8 cellular contexts compared by ENCODE assay signal in genomic region chr17:49567871-49568694, GRCh38. TPM values are rescaled to one million over a fixed set of nuclear protein-coding genes. Genes with fewer than 3 reads are reported as not detected.
DNase-seq lines count a peak whose midpoint lies in the region; ATAC-seq lines count a peak whose summit lies in the region.

No MANE protein-coding gene starts in this region.

- peak; percentile 89 for DNase-seq in D341Med (ENCODE audit: low spot score)
- peak; percentile 41 for DNase-seq in NCI-H748 treated with DMSO at 0.1 percent for 48 hours (lab: John Stamatoyannopoulos, UW)
- DNase-seq in activated CD4-positive, alpha-beta memory T cell treated with anti-CD3 and anti-CD28 coated beads, Interleukin-2, amount 10 ng/mL, durations not matched to agents 7 days and 5 days = peak; percentile 85
- peak; percentile 82 to 88 for DNase-seq in lung microvascular endothelial cell (ENCODE audit: low read depth in 2 of 2)
- DNase-seq in stimulated activated CD4-positive, alpha-beta T cell treated with anti-CD3 and anti-CD28 coated beads, TNF-alpha, amount 100 ng/mL, for 1 hour (ENCODE audit: low read depth in 3 of 3, low spot score in 1 of 3) = peak; percentile 32 to 85 (median 59)

- H3K27me3 ChIP-seq in ectodermal cell (ENCODE audit: control insufficient read depth, insufficient read depth, low read length, poor library complexity, severe bottlenecking) = peaks cover 21% of the 10 kb centered on the region

- H3K4me1 Mint-ChIP-seq in activated CD4-positive, alpha-beta memory T cell treated with anti-CD3 and anti-CD28 coated beads, Interleukin-2, amount 10 ng/mL, durations not matched to agents 7 days and 5 days = peaks cover 32% of the 10 kb centered on the region

- no peak overlapping the region for H3K27ac ChIP-seq in ectodermal cell (ENCODE audit: insufficient read depth, low read depth, low read length, poor library complexity, severe bottlenecking)

- no peaks in the 10 kb centered on the region for H3K36me3 Mint-ChIP-seq in activated CD4-positive, alpha-beta memory T cell treated with anti-CD3 and anti-CD28 coated beads, Interleukin-2, amount 10 ng/mL, durations not matched to agents 7 days and 5 days (ENCODE audit: low read depth)

- H3K4me3 Mint-ChIP-seq in activated CD4-positive, alpha-beta memory T cell treated with anti-CD3 and anti-CD28 coated beads, Interleukin-2, amount 10 ng/mL, durations not matched to agents 7 days and 5 days = peak overlapping the region; percentile 63

- H3K9me3 Mint-ChIP-seq in activated CD4-positive, alpha-beta memory T cell treated with anti-CD3 and anti-CD28 coated beads, Interleukin-2, amount 10 ng/mL, durations not matched to agents 7 days and 5 days = no peaks in the 10 kb centered on the region

- no peak overlapping the region for H3K27ac Mint-ChIP-seq in activated CD4-positive, alpha-beta memory T cell treated with anti-CD3 and anti-CD28 coated beads, Interleukin-2, amount 10 ng/mL, durations not matched to agents 7 days and 5 days

- WGBS in ectodermal cell, 2 experiments = 29 to 33% methylated on average over 42 of the region's 42 CpGs

- POLR2A ChIA-PET in activated CD4-positive, alpha-beta memory T cell treated with anti-CD3 and anti-CD28 coated beads, Interleukin-2, amount 10 ng/mL, durations not matched to agents 7 days and 5 days (lab: Charles Lee) = interaction anchor here (0.6 to 3.6 kb wide), 3 partner anchors 113 to 220 kb away, joined by 3 to 19 read pairs (median 3); partner anchors contain the start of gene KAT7

- peak overlapping the region; percentile 23 for H3K4me3 ChIP-seq in ectodermal cell (ENCODE audit: insufficient read depth, low read depth, low read length)

- H3K9me3 ChIP-seq in ectodermal cell (ENCODE audit: control insufficient read depth, low read length) = no peaks in the 10 kb centered on the region

- no peaks in the 10 kb centered on the region for H3K4me1 ChIP-seq in ectodermal cell (ENCODE audit: control insufficient read depth, insufficient read depth, low read length)

- H3K27me3 Mint-ChIP-seq in activated CD4-positive, alpha-beta memory T cell treated with anti-CD3 and anti-CD28 coated beads, Interleukin-2, amount 10 ng/mL, durations not matched to agents 7 days and 5 days = peaks cover 41% of the 10 kb centered on the region

- CTCF ChIA-PET in activated CD4-positive, alpha-beta memory T cell treated with anti-CD3 and anti-CD28 coated beads, Interleukin-2, amount 10 ng/mL, durations not matched to agents 7 days and 5 days (lab: Charles Lee) = interaction anchor here (0.7 to 5.1 kb wide), 17 partner anchors 11 to 429 kb away, joined by 3 to 95 read pairs (median 7); partner anchors contain the start of genes PHB1 and SLC35B1

- no peaks in the 10 kb centered on the region for H3K36me3 ChIP-seq in ectodermal cell (ENCODE audit: control insufficient read depth, insufficient read depth, low read length)

- peak; percentile 50 for ATAC-seq in HG02885 (IDR thresholded peaks at IDR 0.05; ENCODE audit: poor library complexity, unreplicated experiment)
- ATAC-seq in HG02840 (IDR thresholded peaks at IDR 0.05; ENCODE audit: low FRiP score, unreplicated experiment) = no peak

RNA-seq across cellular contexts. Expression of gene NXPH3, which starts 7.6 kb away (rescaled TPM):
- not detected for total RNA-seq in activated CD4-positive, alpha-beta memory T cell treated with anti-CD3 and anti-CD28 coated beads, Interleukin-2, amount 10 ng/mL, durations not matched to agents 7 days and 5 days
- polyA plus RNA-seq in ectodermal cell (2013, experiment 1 of 4) = 10.9 TPM
- polyA plus RNA-seq in ectodermal cell (2013, experiment 2 of 4) = 12.1 TPM
- polyA plus RNA-seq in ectodermal cell (2013, experiment 3 of 4) = 10.8 TPM
- polyA plus RNA-seq in ectodermal cell (2013, experiment 4 of 4) = 12.6 TPM
- total RNA-seq in lung microvascular endothelial cell = 1.1 and 3.0 TPM in 2 replicates
